Comparison of ENCODE assay signal across 17 cellular contexts in genomic region chr3:188682316-188682715, GRCh38.
A peak's percentile ranks its signal among the peaks of the same experiment; 100 is the strongest.
DNase-seq lines count a peak whose midpoint lies in the region; ATAC-seq and TF ChIP-seq lines count a peak whose summit lies in the region.
"Had no signal": no experiment of that assay in that cellular context is flagged by ENCODE, and none has a peak within 500 bp of the region (broad histone marks: within the 10 kb centered on the region; RNA-seq: fewer than 3 reads in every experiment).

No MANE protein-coding gene starts in this region.

- in situ Hi-C loops in G401 (cut with HindIII; ENCODE audit: low sequenced_read_pairs): no loop called here

- H3K27me3 ChIP-seq in OCI-LY3 (ENCODE audit: low read depth, low read length): no peaks in the 10 kb centered on the region
- no peaks in the 10 kb centered on the region for H3K27me3 ChIP-seq in fibroblast of lung (ENCODE audit: control insufficient read depth, insufficient read depth, low read length)
- no peaks in the 10 kb centered on the region for H3K27me3 ChIP-seq in psoas muscle (ENCODE audit: insufficient read depth in 3 of 3, low read length in 2 of 3)
- H3K27me3 ChIP-seq in BE2C: no peaks in the 10 kb centered on the region
- H3K27me3 ChIP-seq: body of pancreas, esophagus squamous epithelium, neutrophil, SJCRH30 had no signal

- H3K4me3 ChIP-seq in OCI-LY3 (ENCODE audit: low read length): no peak overlapping the region
- no peak overlapping the region for H3K4me3 ChIP-seq in fibroblast of lung (replicated peaks in 1 of 4; ENCODE audit: control extremely low read depth in 1 of 4, insufficient read depth in 1 of 4, low read depth in 3 of 4, low read length in 4 of 4)
- H3K4me3 ChIP-seq in psoas muscle: no peak overlapping the region
- H3K4me3 ChIP-seq in BE2C (ENCODE audit: low read depth, low read length): no peak overlapping the region
- H3K4me3 ChIP-seq: body of pancreas, esophagus squamous epithelium, GM23338, SJCRH30 had no signal

- H2AFZ ChIP-seq in OCI-LY3 (ENCODE audit: low read depth, low read length) (no peak overlapping the region), fibroblast of lung (ENCODE audit: low read length) (no peak overlapping the region)
- H2AFZ ChIP-seq: GM23338 had no signal

- intact Hi-C loops in psoas muscle (cut with DNase I): loop anchor here in 1 of 2 donors (5.0 kb wide), 1 partner anchor 265 kb away; no protein-coding TSS in a partner anchor

- H4K20me1 ChIP-seq in OCI-LY3 (ENCODE audit: insufficient read depth, low read length) (no peaks in the 10 kb centered on the region), fibroblast of lung (ENCODE audit: control insufficient read depth, extremely low read depth, insufficient read depth, low read length) (no peaks in the 10 kb centered on the region)

- peak overlapping the region; percentile 57; the same call in 1 of the 2 replicates for H3K9ac ChIP-seq in OCI-LY3 (ENCODE audit: low read length)
- no peak overlapping the region for H3K9ac ChIP-seq in fibroblast of lung (ENCODE audit: insufficient read depth, low read length)

- DNase-seq in G401 (ENCODE audit: low spot score): peak; percentile 30
- no peak for DNase-seq in fibroblast of lung (ENCODE audit: low read depth in 2 of 2)
- no peak for DNase-seq in psoas muscle
- DNase-seq in NCI-H1417 (lab: John Stamatoyannopoulos, UW): no peak
- no peak for DNase-seq in BE2C
- no peak for DNase-seq in activated CD4-positive, CD25-positive, alpha-beta regulatory T cell (lab: John Stamatoyannopoulos, UW)
- DNase-seq: DMS153, esophagus squamous epithelium, midbrain, NCI-H2029 treated with DMSO at 0.1 percent for 48 hours, NCI-H510A treated with DMSO at 0.1 percent for 48 hours, SJCRH30 had no signal

- peak overlapping the region; percentile 91 for H3K27ac ChIP-seq in OCI-LY3 (ENCODE audit: low read length)
- peak overlapping the region; percentile 11 for H3K27ac ChIP-seq in fibroblast of lung (ENCODE audit: insufficient read depth, low read length)
- peak overlapping the region; percentile 75 for H3K27ac ChIP-seq in psoas muscle
- H3K27ac ChIP-seq: body of pancreas, neutrophil, SJCRH30 had no signal

- 74 to 83% (median 78%) methylated on average over 4 of the region's 4 CpGs for whole genome bisulfite sequencing in psoas muscle, 3 donors

- no peak for TF ChIP-seq CTCF in OCI-LY3 (IDR thresholded peaks at IDR 0.05; ENCODE audit: low read depth, low read length)
- no peak for TF ChIP-seq CTCF in fibroblast of lung (conservative IDR thresholded peaks at IDR 0.05 in 1 of 2, IDR thresholded peaks at IDR 0.05 in 1 of 2; ENCODE audit: low read depth in 1 of 2, low read length in 2 of 2)
- no peak for TF ChIP-seq CTCF in psoas muscle (IDR thresholded peaks at IDR 0.05)
- TF ChIP-seq CTCF in BE2C (IDR thresholded peaks at IDR 0.05; ENCODE audit: low read depth, low read length): no peak

- H3K79me2 ChIP-seq in OCI-LY3 (ENCODE audit: low read length) (no peaks in the 10 kb centered on the region), fibroblast of lung (ENCODE audit: control insufficient read depth, insufficient read depth, low read length) (peaks cover 2% of the 10 kb centered on the region)

- no peaks in the 10 kb centered on the region for H3K36me3 ChIP-seq in OCI-LY3 (replicated peaks; ENCODE audit: low read depth, low read length)
- H3K36me3 ChIP-seq in fibroblast of lung (ENCODE audit: control insufficient read depth, insufficient read depth, low read length): no peaks in the 10 kb centered on the region
- no peaks in the 10 kb centered on the region for H3K36me3 ChIP-seq in psoas muscle (ENCODE audit: insufficient read depth in 1 of 2, low read depth in 1 of 2)
- H3K36me3 ChIP-seq in BE2C: no peaks in the 10 kb centered on the region
- H3K36me3 ChIP-seq: esophagus squamous epithelium, neutrophil, SJCRH30 had no signal

- H3K9me3 ChIP-seq in OCI-LY3 (ENCODE audit: insufficient read depth, low read length) (no peaks in the 10 kb centered on the region), fibroblast of lung (ENCODE audit: control insufficient read depth, insufficient read depth, low read depth, low read length) (no peaks in the 10 kb centered on the region), psoas muscle (no peaks in the 10 kb centered on the region), BE2C (no peaks in the 10 kb centered on the region)
- H3K9me3 ChIP-seq: body of pancreas, esophagus squamous epithelium, neutrophil, SJCRH30 had no signal

- H3K4me1 ChIP-seq in OCI-LY3 (ENCODE audit: low read length) (peaks cover 73% of the 10 kb centered on the region), fibroblast of lung (ENCODE audit: control insufficient read depth, extremely low read depth, insufficient read depth, low read length) (peaks cover 7% of the 10 kb centered on the region), psoas muscle (peaks cover 48% of the 10 kb centered on the region), BE2C (no peaks in the 10 kb centered on the region)
- H3K4me1 ChIP-seq: SJCRH30 had no signal

- H3K4me2 ChIP-seq in OCI-LY3 (ENCODE audit: low read length): peak overlapping the region; percentile 66
- no peak overlapping the region for H3K4me2 ChIP-seq in fibroblast of lung (ENCODE audit: extremely low read depth, insufficient read depth, low read length)
- H3K4me2 ChIP-seq: GM23338 had no signal

- ATAC-seq in psoas muscle: peak in 2 of 4 donors; percentile 8 to 12
- no peak for ATAC-seq in HG03039 (IDR thresholded peaks at IDR 0.05; ENCODE audit: unreplicated experiment)
- ATAC-seq: body of pancreas, GM23338 had no signal

Comparison
In these comparisons a context has a peak if more than half of its experiments do, and no peak if none do; other contexts are left out.
1. H3K27ac ChIP-seq: peak in every context shown above with its lines; median percentile 91 in OCI-LY3; 75 in psoas muscle; 11 in fibroblast of lung.